ENCODE assay signal across 8 cellular contexts in genomic region chr9:34328983-34329832, GRCh38. TPM values are rescaled to one million over a fixed set of nuclear protein-coding genes. Genes with fewer than 3 reads are reported as not detected.
DNase-seq lines count a peak whose midpoint lies in the region; ATAC-seq and TF ChIP-seq lines count a peak whose summit lies in the region.

Gene KIF24, minus strand, starts transcription at chr9:34329268. Its CDS starts 17,922 bp downstream, at chr9:34311346.
Gene NUDT2, plus strand, starts transcription at chr9:34329569. Its CDS starts 9,471 bp downstream, at chr9:34339040.

- ATAC-seq in GM19351 (IDR thresholded peaks at IDR 0.05; ENCODE audit: unreplicated experiment) (peak; percentile 93), HG03520 (IDR thresholded peaks at IDR 0.05; ENCODE audit: unreplicated experiment) (peak; percentile 93), left colon (peak; percentile 91)

- CTCF ChIA-PET in activated CD4-positive, alpha-beta T cell treated with anti-CD3 and anti-CD28 coated beads, Interleukin-2, amount 10 ng/mL, durations not matched to agents 7 days and 5 days (lab: Charles Lee), result no interaction called here

- DNase-seq in C1 segment of cervical spinal cord (lab: John Stamatoyannopoulos, UW), result peak; percentile 66 to 99 (median 94)
- DNase-seq in NCI-H526 treated with DMSO at 0.1 percent for 48 hours (lab: John Stamatoyannopoulos, UW), result peak; percentile 99
- DNase-seq in activated CD4-positive, alpha-beta T cell treated with anti-CD3 and anti-CD28 coated beads, Interleukin-2, amount 10 ng/mL, durations not matched to agents 7 days and 5 days, result peak; percentile 98
- DNase-seq in coronary artery (ENCODE audit: low spot score), result peak; percentile 98
- DNase-seq in left colon, result peak; percentile 93 to 99
- peak; percentile 86 to 89 for DNase-seq in stimulated activated CD4-positive, alpha-beta T cell treated with anti-CD3 and anti-CD28 coated beads, Interleukin-1b, Interleukin-23, amount 100 ng/mL, for 4 hours (ENCODE audit: low read depth in 2 of 2)

- intact Hi-C loops in left colon (cut with DNase I, micrococcal nuclease), result no loop called here

- H3K27me3 Mint-ChIP-seq in activated CD4-positive, alpha-beta T cell treated with anti-CD3 and anti-CD28 coated beads, Interleukin-2, amount 10 ng/mL, durations not matched to agents 7 days and 5 days, result no peaks in the 10 kb centered on the region

- peaks cover 42% of the 10 kb centered on the region for H3K4me1 Mint-ChIP-seq in activated CD4-positive, alpha-beta T cell treated with anti-CD3 and anti-CD28 coated beads, Interleukin-2, amount 10 ng/mL, durations not matched to agents 7 days and 5 days

- peaks cover 1% of the 10 kb centered on the region for H3K36me3 Mint-ChIP-seq in activated CD4-positive, alpha-beta T cell treated with anti-CD3 and anti-CD28 coated beads, Interleukin-2, amount 10 ng/mL, durations not matched to agents 7 days and 5 days (ENCODE audit: low read depth)

- no peaks in the 10 kb centered on the region for H3K9me3 Mint-ChIP-seq in activated CD4-positive, alpha-beta T cell treated with anti-CD3 and anti-CD28 coated beads, Interleukin-2, amount 10 ng/mL, durations not matched to agents 7 days and 5 days

- H3K27ac ChIP-seq in coronary artery, result peak within 1 kb of the TSS; percentile 85 to 95

- no peak for TF ChIP-seq CTCF in coronary artery (IDR thresholded peaks at IDR 0.05)

- peak within 1 kb of the TSS; percentile 89 for H3K4me3 ChIP-seq in coronary artery

- POLR2A ChIA-PET in activated CD4-positive, alpha-beta T cell treated with anti-CD3 and anti-CD28 coated beads, Interleukin-2, amount 10 ng/mL, durations not matched to agents 7 days and 5 days (lab: Charles Lee), result no interaction called here

- H3K4me3 Mint-ChIP-seq in activated CD4-positive, alpha-beta T cell treated with anti-CD3 and anti-CD28 coated beads, Interleukin-2, amount 10 ng/mL, durations not matched to agents 7 days and 5 days, result peak within 1 kb of the TSS; percentile 97

- H3K27ac Mint-ChIP-seq in activated CD4-positive, alpha-beta T cell treated with anti-CD3 and anti-CD28 coated beads, Interleukin-2, amount 10 ng/mL, durations not matched to agents 7 days and 5 days, result peak within 1 kb of the TSS; percentile 95

RNA-seq across cellular contexts. Expression of gene KIF24, which starts in this region (rescaled TPM):
- total RNA-seq in activated CD4-positive, alpha-beta T cell treated with anti-CD3 and anti-CD28 coated beads, Interleukin-2, amount 10 ng/mL, durations not matched to agents 7 days and 5 days, result 10 to 100 TPM; 11.0 to 12.5 TPM
- 1 to 10 TPM; 1.3 to 2.2 TPM for total RNA-seq in left colon

RNA-seq across cellular contexts. Expression of gene NUDT2, which starts in this region (rescaled TPM):
- total RNA-seq in activated CD4-positive, alpha-beta T cell treated with anti-CD3 and anti-CD28 coated beads, Interleukin-2, amount 10 ng/mL, durations not matched to agents 7 days and 5 days, result 10 to 100 TPM; 17.5 to 19.7 TPM
- total RNA-seq in left colon, result 10 to 100 TPM; 14.0 to 19.2 TPM

Comparison
In these comparisons a context has a peak if more than half of its experiments do, and no peak if none do; other contexts are left out.
1. Peak in every context shown above with its lines: DNase-seq, ATAC-seq, H3K4me3 ChIP-seq and H3K27ac ChIP-seq.